In genomic region chr12:219891-220352, GRCh38 we compare ENCODE assay signal across 8 cellular contexts. TPM values are rescaled to one million over a fixed set of nuclear protein-coding genes. Genes with fewer than 3 reads are reported as not detected.
A peak's percentile ranks its signal among the peaks of the same experiment; 100 is the strongest.
DNase-seq lines count a peak whose midpoint lies in the region; ATAC-seq and TF ChIP-seq lines count a peak whose summit lies in the region.

No MANE protein-coding gene starts in this region.

- DNase-seq in AG10803 (ENCODE audit: low read depth) (peak; percentile 37), LoVo (ENCODE audit: low spot score) (peak; percentile 23), SK-MEL-5 (ENCODE audit: low read depth, low spot score) (peak; percentile 88), amygdala (lab: John Stamatoyannopoulos, UW) (peak in 43 of 56 donors; percentile 12 to 80 (median 44))
- DNase-seq in stimulated activated CD4-positive, alpha-beta T cell treated with anti-CD3 and anti-CD28 coated beads, Interleukin-12 subunit alpha, Interleukin-12 subunit beta, amount 100 ng/mL, for 4 hours, result peak; percentile 13
- DNase-seq in effector CD4-positive, alpha-beta T cell, result no peak

- ATAC-seq in GM18907 (IDR thresholded peaks at IDR 0.05; ENCODE audit: unreplicated experiment), result peak; percentile 80

- H3K4me3 ChIP-seq in AG10803 (ENCODE audit: low read length), result no peak overlapping the region
- 0 out of 2 replicates have a peak overlapping the region, but pooled peaks have one; percentile 31 for H3K4me3 ChIP-seq in iPS-18c (ENCODE audit: insufficient read depth, low read depth, low read length)

- H3K9me3 ChIP-seq in iPS-18c (ENCODE audit: control insufficient read depth, insufficient read depth, low read length), result peaks cover 1% of the 10 kb centered on the region

- TF ChIP-seq CTCF in AG10803 (conservative IDR thresholded peaks at IDR 0.05; ENCODE audit: low read length), result peak; percentile 51

- in situ Hi-C loops in SK-MEL-5 (cut with HindIII; ENCODE audit: low pct_unique_long_range_greater_than_20kb, low sequenced_read_pairs), result no loop called here

RNA-seq across cellular contexts. Expression of gene SLC6A12, which starts 6.0 kb away (rescaled TPM):
- 1.4 and 1.6 TPM in 2 replicates for total RNA-seq in SK-MEL-5 (2014; rRNA removed; shearing (Covaris generic))
- polyA plus RNA-seq in SK-MEL-5 (2015; cell fraction: cytosol; rRNA removed), result 1.4 and 3.3 TPM in 2 replicates
- polyA plus RNA-seq in SK-MEL-5 (2015; cell fraction: nucleus; rRNA removed), result 0.16 and 5.6 TPM in 2 replicates

RNA-seq across cellular contexts. Expression of gene SLC6A13, which starts 42.7 kb away (rescaled TPM):
- 0.08 TPM in 1 of 2 replicates, not detected in the other for total RNA-seq in SK-MEL-5 (2014; rRNA removed; shearing (Covaris generic))
- not detected in 2 replicates for polyA plus RNA-seq in SK-MEL-5 (2015; cell fraction: cytosol; rRNA removed)
- 0.93 and 1.5 TPM in 2 replicates for polyA plus RNA-seq in SK-MEL-5 (2015; cell fraction: nucleus; rRNA removed)
